Comparison of ENCODE assay signal across 1 cellular context in genomic region chr16:57606147-57606846, GRCh38.
TF ChIP-seq lines count a peak whose summit lies in the region.

No MANE protein-coding gene starts in this region.

TF ChIP-seq in K562, 482 proteins besides CTCF, POLR2A, EP300 and RAD21 (continued from another document and continues in another):
- no peak for TF ChIP-seq TFAP4 (CRISPR knock-in tag; IDR thresholded peaks at IDR 0.05; ENCODE audit: borderline replicate concordance)
- no peak for TF ChIP-seq SETDB1 (IDR thresholded peaks at IDR 0.05; ENCODE audit: low read length)
- TF ChIP-seq RNF2 (IDR thresholded peaks at IDR 0.05), result no peak
- peak; percentile 57; the same call in 1 of the 2 replicates for TF ChIP-seq SMARCA5 (IDR thresholded peaks at IDR 0.05)
- TF ChIP-seq ZNF584 (CRISPR knock-in tag; IDR thresholded peaks at IDR 0.05; ENCODE audit: low read depth), result no peak
- TF ChIP-seq RBM25 (IDR thresholded peaks at IDR 0.05; ENCODE audit: low read depth, low read length, severe bottlenecking), result peak; percentile 96
- TF ChIP-seq STAG1 (CRISPR knock-in tag; IDR thresholded peaks at IDR 0.05; ENCODE audit: borderline replicate concordance), result no peak
- no peak for TF ChIP-seq ZNF551 (CRISPR knock-in tag; IDR thresholded peaks at IDR 0.05)
- no peak for TF ChIP-seq ZNF23 (CRISPR knock-in tag; IDR thresholded peaks at IDR 0.05)
- no peak for TF ChIP-seq ARID4B (CRISPR knock-in tag; IDR thresholded peaks at IDR 0.05)
- peak; percentile 23; the same call in 1 of the 2 replicates for TF ChIP-seq MTA2 (IDR thresholded peaks at IDR 0.05; ENCODE audit: low read depth)
- peak; percentile 62; the same call in 1 of the 2 replicates for TF ChIP-seq CBFA2T3 (IDR thresholded peaks at IDR 0.05)
- no peak for TF ChIP-seq NFATC3 (IDR thresholded peaks at IDR 0.05)
- no peak for TF ChIP-seq NONO (IDR thresholded peaks at IDR 0.05; ENCODE audit: low read depth in 2 of 2, low read length in 1 of 2)
- TF ChIP-seq ZFX (CRISPR knock-in tag; IDR thresholded peaks at IDR 0.05), result peak; percentile 34; the same call in 1 of the 2 replicates
- TF ChIP-seq TCF7 (IDR thresholded peaks at IDR 0.05; ENCODE audit: borderline replicate concordance), result no peak
- no peak for TF ChIP-seq MYC (IDR thresholded peaks at IDR 0.05; ENCODE audit: low read depth, low read length)
- TF ChIP-seq MYC (CRISPR knock-in tag; IDR thresholded peaks at IDR 0.05; ENCODE audit: borderline replicate concordance, low read depth), result no peak
- TF ChIP-seq ZBED1 (IDR thresholded peaks at IDR 0.05), result no peak
- peak; percentile 87 for TF ChIP-seq ZFP36 (IDR thresholded peaks at IDR 0.05; ENCODE audit: low read depth, low read length, partially characterized antibody)
- peak; percentile 97 for TF ChIP-seq MEIS2 (IDR thresholded peaks at IDR 0.05; ENCODE audit: partially characterized antibody)
- no peak for TF ChIP-seq HNRNPH1 (optimal IDR thresholded peaks at IDR 0.05; ENCODE audit: low read depth, low read length)
- TF ChIP-seq ATF6 (CRISPR knock-in tag; IDR thresholded peaks at IDR 0.05), result no peak
- TF ChIP-seq TAF9B (IDR thresholded peaks at IDR 0.05; ENCODE audit: partially characterized antibody), result no peak
- TF ChIP-seq CBFB (CRISPR knock-in tag; IDR thresholded peaks at IDR 0.05), result no peak
- no peak for TF ChIP-seq ARNT (IDR thresholded peaks at IDR 0.05)
- no peak for TF ChIP-seq SUPT5H (IDR thresholded peaks at IDR 0.05)
- TF ChIP-seq CHCHD3 (CRISPR knock-in tag; IDR thresholded peaks at IDR 0.05), result no peak
- TF ChIP-seq SMARCA4 (IDR thresholded peaks at IDR 0.05), result 0 out of 2 replicates have a peak, but pooled peaks have one; percentile 40
- TF ChIP-seq ASH1L (IDR thresholded peaks at IDR 0.05; ENCODE audit: borderline replicate concordance, low read depth, partially characterized antibody), result no peak
- TF ChIP-seq CREB1 (IDR thresholded peaks at IDR 0.05), result no peak
- TF ChIP-seq CREB1 (CRISPR knock-in tag; IDR thresholded peaks at IDR 0.05), result no peak
- TF ChIP-seq FOXA1 (IDR thresholded peaks at IDR 0.05; ENCODE audit: borderline replicate concordance), result no peak
- no peak for TF ChIP-seq ZKSCAN1 (IDR thresholded peaks at IDR 0.05; ENCODE audit: low read depth, low read length)
- peak; percentile 73 for TF ChIP-seq MECOM (CRISPR knock-in tag; IDR thresholded peaks at IDR 0.05)
- TF ChIP-seq MLX (CRISPR knock-in tag; conservative IDR thresholded peaks at IDR 0.05), result no peak
- TF ChIP-seq ZBTB49 (CRISPR knock-in tag; IDR thresholded peaks at IDR 0.05; ENCODE audit: borderline replicate concordance), result no peak
- TF ChIP-seq TAL1 (IDR thresholded peaks at IDR 0.05), result peak; percentile 49
- no peak for TF ChIP-seq DPF2 (IDR thresholded peaks at IDR 0.05)
- TF ChIP-seq BCLAF1 (IDR thresholded peaks at IDR 0.05; ENCODE audit: borderline replicate concordance in 1 of 2, control insufficient read depth in 1 of 2, low read depth in 2 of 2, low read length in 1 of 2), result no peak
- TF ChIP-seq HNRNPL (IDR thresholded peaks at IDR 0.05; ENCODE audit: low read depth, low read length), result no peak
- peak; percentile 8; the same call in 1 of the 2 replicates for TF ChIP-seq CBFA2T2 (conservative IDR thresholded peaks at IDR 0.05)
- TF ChIP-seq BRF2 (IDR thresholded peaks at IDR 0.05; ENCODE audit: borderline replicate concordance, insufficient read depth, insufficient read length), result no peak
- no peak for TF ChIP-seq ETV6 (IDR thresholded peaks at IDR 0.05; ENCODE audit: borderline replicate concordance in 1 of 2, low read depth in 2 of 2, low read length in 1 of 2)
- TF ChIP-seq ETV6 (CRISPR knock-in tag; IDR thresholded peaks at IDR 0.05; ENCODE audit: borderline replicate concordance), result no peak
- TF ChIP-seq ZNF311 (CRISPR knock-in tag; IDR thresholded peaks at IDR 0.05), result no peak
- TF ChIP-seq TEAD4 (IDR thresholded peaks at IDR 0.05; ENCODE audit: low read length), result 0 out of 2 replicates have a peak, but pooled peaks have one; percentile 36
- no peak for TF ChIP-seq TEAD4 (CRISPR knock-in tag; IDR thresholded peaks at IDR 0.05; ENCODE audit: borderline replicate concordance)
- TF ChIP-seq KDM1A (IDR thresholded peaks at IDR 0.05), result peak; percentile 51 to 82
- TF ChIP-seq TCF15 (CRISPR knock-in tag; IDR thresholded peaks at IDR 0.05), result no peak
- TF ChIP-seq HDAC2 (IDR thresholded peaks at IDR 0.05), result peak; percentile 70; the same call in 1 of the 2 replicates
- peak; percentile 73 for TF ChIP-seq ARID1B (IDR thresholded peaks at IDR 0.05)
- TF ChIP-seq ZNF134 (CRISPR knock-in tag; conservative IDR thresholded peaks at IDR 0.05), result no peak
- no peak for TF ChIP-seq PBX2 (CRISPR knock-in tag; IDR thresholded peaks at IDR 0.05; ENCODE audit: low read depth)
- TF ChIP-seq PBX2 (tag; conservative IDR thresholded peaks at IDR 0.05; ENCODE audit: low read depth), result peak; percentile 93
- no peak for TF ChIP-seq POLR2B (IDR thresholded peaks at IDR 0.05; ENCODE audit: low read depth, partially characterized antibody)
- no peak for TF ChIP-seq BRF1 (IDR thresholded peaks at IDR 0.05; ENCODE audit: borderline replicate concordance, extremely low read depth, insufficient read length)
